1 cellular context compared by ENCODE assay signal in the genomic region with DNA sequence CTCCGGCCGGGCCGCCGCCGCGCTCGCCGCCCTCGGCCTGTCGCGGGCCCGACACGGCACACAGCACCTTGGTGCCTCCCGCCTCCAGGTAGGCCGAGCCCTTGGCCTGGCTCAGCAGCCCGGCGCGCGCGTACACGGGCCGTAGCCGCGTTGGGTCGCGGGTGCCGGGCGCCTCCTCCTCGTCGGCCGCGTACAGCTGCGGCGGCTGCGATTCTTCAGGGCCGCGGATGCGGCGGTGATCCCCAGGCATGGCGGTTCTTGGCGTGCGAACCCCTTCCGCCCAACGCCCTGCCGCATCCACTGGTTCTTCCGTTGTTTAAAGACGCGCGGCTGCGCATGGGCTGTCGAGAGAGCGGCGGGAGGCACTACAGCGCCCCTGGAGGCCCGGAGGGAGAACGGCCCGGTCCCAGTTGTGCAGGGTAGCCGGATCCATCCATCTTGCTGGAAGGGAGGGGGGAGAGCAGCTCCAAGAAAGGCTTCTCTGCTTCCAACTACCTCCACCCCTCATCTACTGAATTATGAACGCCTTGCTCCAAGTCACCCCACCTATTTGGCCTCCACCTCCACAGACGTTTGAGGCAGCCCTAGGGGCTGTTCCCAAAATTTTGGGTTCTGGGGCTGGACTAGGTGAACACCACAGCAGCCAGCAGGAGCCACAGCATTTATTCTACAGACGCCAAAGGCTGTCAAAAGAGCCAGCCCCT.
A peak's percentile ranks its signal among the peaks of the same experiment; 100 is the strongest.
TF ChIP-seq lines count a peak whose summit lies in the region.

A gene (minus strand): TSS at position 290 of the 704 bp plus-strand sequence. CDS start 40 bp downstream, at position 250.

TF ChIP-seq in HEK293, 187 proteins besides CTCF, POLR2A, EP300 and RAD21 (continued from another document):
- TF ChIP-seq, protein P1, sequence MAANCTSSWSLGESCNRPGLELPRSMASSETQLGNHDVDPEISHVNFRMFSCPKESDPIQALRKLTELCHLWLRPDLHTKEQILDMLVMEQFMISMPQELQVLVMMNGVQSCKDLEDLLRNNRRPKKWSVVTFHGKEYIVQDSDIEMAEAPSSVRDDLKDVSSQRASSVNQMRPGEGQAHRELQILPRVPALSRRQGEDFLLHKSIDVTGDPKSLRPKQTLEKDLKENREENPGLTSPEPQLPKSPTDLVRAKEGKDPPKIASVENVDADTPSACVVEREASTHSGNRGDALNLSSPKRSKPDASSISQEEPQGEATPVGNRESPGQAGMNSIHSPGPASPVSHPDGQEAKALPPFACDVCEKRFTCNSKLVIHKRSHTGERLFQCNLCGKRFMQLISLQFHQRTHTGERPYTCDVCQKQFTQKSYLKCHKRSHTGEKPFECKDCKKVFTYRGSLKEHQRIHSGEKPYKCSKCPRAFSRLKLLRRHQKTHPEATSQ (tag by site-specific recombination; IDR thresholded peaks at IDR 0.05) = 0 out of 2 replicates have a peak, but pooled peaks have one; percentile 49
- TF ChIP-seq PRDM1 (tag by site-specific recombination; IDR thresholded peaks at IDR 0.05) (no peak), HOXC10 (CRISPR knock-in tag; IDR thresholded peaks at IDR 0.05) (no peak), ZNF600 (tag by site-specific recombination; IDR thresholded peaks at IDR 0.05) (peak; percentile 51; the same call in 1 of the 2 replicates), SP3 (tag by site-specific recombination; IDR thresholded peaks at IDR 0.05) (peak; percentile 32; the same call in 1 of the 2 replicates), ZXDB (tag by site-specific recombination; IDR thresholded peaks at IDR 0.05) (peak; percentile 92), ZNF660 (tag by site-specific recombination; IDR thresholded peaks at IDR 0.05) (peak; percentile 95), ZNF501 (tag by site-specific recombination; IDR thresholded peaks at IDR 0.05) (peak; percentile 83), ZNF558 (tag by site-specific recombination; IDR thresholded peaks at IDR 0.05) (no peak), ZNF76 (tag by site-specific recombination; IDR thresholded peaks at IDR 0.05; ENCODE audit: borderline replicate concordance, low read depth) (peak; percentile 89), ZSCAN30 (tag by site-specific recombination; IDR thresholded peaks at IDR 0.05) (peak; percentile 80), KLF1 (tag by site-specific recombination; IDR thresholded peaks at IDR 0.05) (peak; percentile 77; the same call in 1 of the 2 replicates), ZNF324 (tag by site-specific recombination; IDR thresholded peaks at IDR 0.05) (peak; percentile 47; the same call in 1 of the 2 replicates), ZNF510 (tag by site-specific recombination; IDR thresholded peaks at IDR 0.05; ENCODE audit: insufficient replicate concordance) (no peak), KLF8 (tag by site-specific recombination; IDR thresholded peaks at IDR 0.05) (peak; percentile 70; the same call in 1 of the 2 replicates), ZNF549 (tag by site-specific recombination; IDR thresholded peaks at IDR 0.05) (peak; percentile 64; the same call in 1 of the 2 replicates), ZNF629 (tag by site-specific recombination; IDR thresholded peaks at IDR 0.05) (peak; percentile 48), ZBTB8A (tag by site-specific recombination; IDR thresholded peaks at IDR 0.05) (peak; percentile 56), ZNF555 (tag by site-specific recombination; conservative IDR thresholded peaks at IDR 0.05) (no peak)
- TF ChIP-seq, protein P2, sequence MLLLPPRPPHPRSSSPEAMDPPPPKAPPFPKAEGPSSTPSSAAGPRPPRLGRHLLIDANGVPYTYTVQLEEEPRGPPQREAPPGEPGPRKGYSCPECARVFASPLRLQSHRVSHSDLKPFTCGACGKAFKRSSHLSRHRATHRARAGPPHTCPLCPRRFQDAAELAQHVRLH (tag by site-specific recombination; IDR thresholded peaks at IDR 0.05) = peak; percentile 58
- TF ChIP-seq, protein P3, sequence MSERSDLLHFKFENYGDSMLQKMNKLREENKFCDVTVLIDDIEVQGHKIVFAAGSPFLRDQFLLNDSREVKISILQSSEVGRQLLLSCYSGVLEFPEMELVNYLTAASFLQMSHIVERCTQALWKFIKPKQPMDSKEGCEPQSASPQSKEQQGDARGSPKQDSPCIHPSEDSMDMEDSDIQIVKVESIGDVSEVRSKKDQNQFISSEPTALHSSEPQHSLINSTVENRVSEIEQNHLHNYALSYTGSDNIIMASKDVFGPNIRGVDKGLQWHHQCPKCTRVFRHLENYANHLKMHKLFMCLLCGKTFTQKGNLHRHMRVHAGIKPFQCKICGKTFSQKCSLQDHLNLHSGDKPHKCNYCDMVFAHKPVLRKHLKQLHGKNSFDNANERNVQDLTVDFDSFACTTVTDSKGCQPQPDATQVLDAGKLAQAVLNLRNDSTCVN (tag by site-specific recombination; optimal IDR thresholded peaks at IDR 0.05) = peak; percentile 90
- TF ChIP-seq, protein P4, sequence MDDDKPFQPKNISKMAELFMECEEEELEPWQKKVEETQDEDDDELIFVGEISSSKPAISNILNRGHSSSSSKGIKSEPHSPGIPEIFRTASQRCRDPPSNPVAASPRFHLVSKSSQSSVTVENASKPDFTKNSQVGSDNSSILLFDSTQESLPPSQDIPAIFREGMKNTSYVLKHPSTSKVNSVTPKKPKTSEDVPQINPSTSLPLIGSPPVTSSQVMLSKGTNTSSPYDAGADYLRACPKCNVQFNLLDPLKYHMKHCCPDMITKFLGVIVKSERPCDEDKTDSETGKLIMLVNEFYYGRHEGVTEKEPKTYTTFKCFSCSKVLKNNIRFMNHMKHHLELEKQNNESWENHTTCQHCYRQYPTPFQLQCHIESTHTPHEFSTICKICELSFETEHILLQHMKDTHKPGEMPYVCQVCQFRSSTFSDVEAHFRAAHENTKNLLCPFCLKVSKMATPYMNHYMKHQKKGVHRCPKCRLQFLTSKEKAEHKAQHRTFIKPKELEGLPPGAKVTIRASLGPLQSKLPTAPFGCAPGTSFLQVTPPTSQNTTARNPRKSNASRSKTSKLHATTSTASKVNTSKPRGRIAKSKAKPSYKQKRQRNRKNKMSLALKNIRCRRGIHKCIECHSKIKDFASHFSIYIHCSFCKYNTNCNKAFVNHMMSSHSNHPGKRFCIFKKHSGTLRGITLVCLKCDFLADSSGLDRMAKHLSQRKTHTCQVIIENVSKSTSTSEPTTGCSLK (tag by site-specific recombination; IDR thresholded peaks at IDR 0.05) = no peak
- TF ChIP-seq, protein P5, sequence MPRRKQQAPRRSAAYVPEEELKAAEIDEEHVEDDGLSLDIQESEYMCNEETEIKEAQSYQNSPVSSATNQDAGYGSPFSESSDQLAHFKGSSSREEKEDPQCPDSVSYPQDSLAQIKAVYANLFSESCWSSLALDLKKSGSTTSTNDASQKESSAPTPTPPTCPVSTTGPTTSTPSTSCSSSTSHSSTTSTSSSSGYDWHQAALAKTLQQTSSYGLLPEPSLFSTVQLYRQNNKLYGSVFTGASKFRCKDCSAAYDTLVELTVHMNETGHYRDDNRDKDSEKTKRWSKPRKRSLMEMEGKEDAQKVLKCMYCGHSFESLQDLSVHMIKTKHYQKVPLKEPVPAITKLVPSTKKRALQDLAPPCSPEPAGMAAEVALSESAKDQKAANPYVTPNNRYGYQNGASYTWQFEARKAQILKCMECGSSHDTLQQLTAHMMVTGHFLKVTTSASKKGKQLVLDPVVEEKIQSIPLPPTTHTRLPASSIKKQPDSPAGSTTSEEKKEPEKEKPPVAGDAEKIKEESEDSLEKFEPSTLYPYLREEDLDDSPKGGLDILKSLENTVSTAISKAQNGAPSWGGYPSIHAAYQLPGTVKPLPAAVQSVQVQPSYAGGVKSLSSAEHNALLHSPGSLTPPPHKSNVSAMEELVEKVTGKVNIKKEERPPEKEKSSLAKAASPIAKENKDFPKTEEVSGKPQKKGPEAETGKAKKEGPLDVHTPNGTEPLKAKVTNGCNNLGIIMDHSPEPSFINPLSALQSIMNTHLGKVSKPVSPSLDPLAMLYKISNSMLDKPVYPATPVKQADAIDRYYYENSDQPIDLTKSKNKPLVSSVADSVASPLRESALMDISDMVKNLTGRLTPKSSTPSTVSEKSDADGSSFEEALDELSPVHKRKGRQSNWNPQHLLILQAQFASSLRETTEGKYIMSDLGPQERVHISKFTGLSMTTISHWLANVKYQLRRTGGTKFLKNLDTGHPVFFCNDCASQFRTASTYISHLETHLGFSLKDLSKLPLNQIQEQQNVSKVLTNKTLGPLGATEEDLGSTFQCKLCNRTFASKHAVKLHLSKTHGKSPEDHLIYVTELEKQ (tag by site-specific recombination; IDR thresholded peaks at IDR 0.05; ENCODE audit: borderline replicate concordance) = 0 out of 2 replicates have a peak, but pooled peaks have one; percentile 16
- TF ChIP-seq, protein P6, sequence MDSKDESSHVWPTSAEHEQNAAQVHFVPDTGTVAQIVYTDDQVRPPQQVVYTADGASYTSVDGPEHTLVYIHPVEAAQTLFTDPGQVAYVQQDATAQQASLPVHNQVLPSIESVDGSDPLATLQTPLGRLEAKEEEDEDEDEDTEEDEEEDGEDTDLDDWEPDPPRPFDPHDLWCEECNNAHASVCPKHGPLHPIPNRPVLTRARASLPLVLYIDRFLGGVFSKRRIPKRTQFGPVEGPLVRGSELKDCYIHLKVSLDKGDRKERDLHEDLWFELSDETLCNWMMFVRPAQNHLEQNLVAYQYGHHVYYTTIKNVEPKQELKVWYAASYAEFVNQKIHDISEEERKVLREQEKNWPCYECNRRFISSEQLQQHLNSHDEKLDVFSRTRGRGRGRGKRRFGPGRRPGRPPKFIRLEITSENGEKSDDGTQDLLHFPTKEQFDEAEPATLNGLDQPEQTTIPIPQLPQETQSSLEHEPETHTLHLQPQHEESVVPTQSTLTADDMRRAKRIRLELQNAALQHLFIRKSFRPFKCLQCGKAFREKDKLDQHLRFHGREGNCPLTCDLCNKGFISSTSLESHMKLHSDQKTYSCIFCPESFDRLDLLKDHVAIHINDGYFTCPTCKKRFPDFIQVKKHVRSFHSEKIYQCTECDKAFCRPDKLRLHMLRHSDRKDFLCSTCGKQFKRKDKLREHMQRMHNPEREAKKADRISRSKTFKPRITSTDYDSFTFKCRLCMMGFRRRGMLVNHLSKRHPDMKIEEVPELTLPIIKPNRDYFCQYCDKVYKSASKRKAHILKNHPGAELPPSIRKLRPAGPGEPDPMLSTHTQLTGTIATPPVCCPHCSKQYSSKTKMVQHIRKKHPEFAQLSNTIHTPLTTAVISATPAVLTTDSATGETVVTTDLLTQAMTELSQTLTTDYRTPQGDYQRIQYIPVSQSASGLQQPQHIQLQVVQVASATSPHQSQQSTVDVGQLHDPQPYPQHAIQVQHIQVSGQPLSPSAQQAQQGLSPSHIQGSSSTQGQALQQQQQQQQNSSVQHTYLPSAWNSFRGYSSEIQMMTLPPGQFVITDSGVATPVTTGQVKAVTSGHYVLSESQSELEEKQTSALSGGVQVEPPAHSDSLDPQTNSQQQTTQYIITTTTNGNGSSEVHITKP (tag by site-specific recombination; IDR thresholded peaks at IDR 0.05) = peak; percentile 99
- TF ChIP-seq, protein P7, sequence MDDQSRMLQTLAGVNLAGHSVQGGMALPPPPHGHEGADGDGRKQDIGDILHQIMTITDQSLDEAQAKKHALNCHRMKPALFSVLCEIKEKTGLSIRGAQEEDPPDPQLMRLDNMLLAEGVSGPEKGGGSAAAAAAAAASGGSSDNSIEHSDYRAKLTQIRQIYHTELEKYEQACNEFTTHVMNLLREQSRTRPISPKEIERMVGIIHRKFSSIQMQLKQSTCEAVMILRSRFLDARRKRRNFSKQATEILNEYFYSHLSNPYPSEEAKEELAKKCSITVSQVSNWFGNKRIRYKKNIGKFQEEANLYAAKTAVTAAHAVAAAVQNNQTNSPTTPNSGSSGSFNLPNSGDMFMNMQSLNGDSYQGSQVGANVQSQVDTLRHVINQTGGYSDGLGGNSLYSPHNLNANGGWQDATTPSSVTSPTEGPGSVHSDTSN (CRISPR knock-in tag; IDR thresholded peaks at IDR 0.05) = no peak
- TF ChIP-seq, protein P8, sequence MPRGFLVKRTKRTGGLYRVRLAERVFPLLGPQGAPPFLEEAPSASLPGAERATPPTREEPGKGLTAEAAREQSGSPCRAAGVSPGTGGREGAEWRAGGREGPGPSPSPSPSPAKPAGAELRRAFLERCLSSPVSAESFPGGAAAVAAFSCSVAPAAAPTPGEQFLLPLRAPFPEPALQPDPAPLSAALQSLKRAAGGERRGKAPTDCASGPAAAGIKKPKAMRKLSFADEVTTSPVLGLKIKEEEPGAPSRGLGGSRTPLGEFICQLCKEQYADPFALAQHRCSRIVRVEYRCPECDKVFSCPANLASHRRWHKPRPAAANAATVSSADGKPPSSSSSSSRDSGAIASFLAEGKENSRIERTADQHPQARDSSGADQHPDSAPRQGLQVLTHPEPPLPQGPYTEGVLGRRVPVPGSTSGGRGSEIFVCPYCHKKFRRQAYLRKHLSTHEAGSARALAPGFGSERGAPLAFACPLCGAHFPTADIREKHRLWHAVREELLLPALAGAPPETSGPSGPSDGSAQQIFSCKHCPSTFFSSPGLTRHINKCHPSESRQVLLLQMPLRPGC (tag by site-specific recombination; IDR thresholded peaks at IDR 0.05) = peak; percentile 26; the same call in 1 of the 2 replicates
TF ChIP-seq in HEK293: peak in this region for 63.
